Comparison of ENCODE assay signal across 8 cellular contexts in the genomic region with DNA sequence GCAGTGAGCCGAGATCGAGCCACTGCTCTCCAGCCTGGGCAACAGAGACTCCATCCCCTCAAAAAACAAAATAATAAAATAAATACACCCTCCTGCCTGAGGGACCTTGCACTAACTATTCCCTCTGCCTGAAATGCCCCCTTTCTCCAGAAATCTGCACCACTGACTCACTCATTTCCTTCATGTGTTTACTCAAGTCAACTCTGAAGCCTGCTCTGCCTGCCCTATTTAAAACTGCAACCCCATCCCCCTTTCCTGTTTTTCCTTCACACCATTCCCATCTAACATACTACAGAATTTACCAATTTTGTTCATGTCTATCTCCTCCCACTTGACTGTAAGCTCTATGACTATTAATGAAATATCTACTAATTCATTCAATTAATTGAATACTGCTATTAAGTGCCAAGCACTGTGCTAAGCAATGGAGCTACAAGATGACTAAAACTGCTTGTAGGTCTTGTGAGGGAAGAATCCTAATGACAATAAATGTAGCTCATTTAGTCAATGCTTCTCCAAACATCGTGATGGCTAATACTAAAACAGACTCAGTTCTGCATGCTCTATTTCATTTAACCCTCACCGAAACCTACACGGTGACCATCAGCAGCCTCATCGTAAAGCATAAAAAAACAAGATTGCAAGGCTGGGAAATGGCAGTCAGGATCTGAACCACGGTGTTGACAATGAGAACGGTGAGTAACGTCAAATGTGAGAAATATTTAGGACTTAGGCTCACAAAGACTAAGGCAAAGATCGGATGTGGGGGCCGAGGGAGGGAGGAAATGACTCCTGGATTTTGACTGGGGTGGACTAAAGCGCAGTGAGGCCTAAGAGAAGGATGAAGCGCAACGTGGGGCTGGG. TPM values are rescaled to one million over a fixed set of nuclear protein-coding genes. Genes with fewer than 3 reads are reported as not detected.
DNase-seq lines count a peak whose midpoint lies in the region; ATAC-seq and TF ChIP-seq lines count a peak whose summit lies in the region.

No MANE protein-coding gene starts in this region.

- 20% methylated on average over 14 of the region's 14 CpGs for WGBS in thymus

- peak overlapping the region; percentile 83 for H2AFZ ChIP-seq in MM.1S (ENCODE audit: low read length)

- intact Hi-C loops in left lung (cut with DNase I) = no loop called here

- no peaks in the 10 kb centered on the region for H4K20me1 ChIP-seq in MM.1S (ENCODE audit: insufficient read depth, low read length)

- no peaks in the 10 kb centered on the region for H3K9me2 ChIP-seq in MM.1S (replicated peaks; ENCODE audit: insufficient read depth, low read length)

- H3K4me2 ChIP-seq in MM.1S (ENCODE audit: low read depth, low read length) = peak overlapping the region; percentile 79

- DNase-seq in NCI-H146 treated with DMSO at 0.1 percent for 48 hours (lab: John Stamatoyannopoulos, UW; ENCODE audit: unreplicated experiment) = peak; percentile 48
- DNase-seq in NCI-H146 (lab: John Stamatoyannopoulos, UW) = no peak
- DNase-seq in MM.1S = no peak
- DNase-seq in astrocyte of the hippocampus (ENCODE audit: low read depth, low spot score) = peak; percentile 47
- DNase-seq in left lung = no peak
- DNase-seq in COLO668 (lab: John Stamatoyannopoulos, UW; ENCODE audit: unreplicated experiment) = no peak
- no peak for DNase-seq in HK-2 (ENCODE audit: unreplicated experiment)

- no peaks in the 10 kb centered on the region for H3K27me3 ChIP-seq in MM.1S (replicated peaks; ENCODE audit: insufficient read depth, low read length)
- no peaks in the 10 kb centered on the region for H3K27me3 ChIP-seq in left lung
- H3K27me3 ChIP-seq in thymus (ENCODE audit: control insufficient read depth, insufficient read depth) = no peaks in the 10 kb centered on the region

- peak overlapping the region; percentile 81; the same call in 1 of the 2 replicates for H3K27ac ChIP-seq in MM.1S (ENCODE audit: low read length)
- peak overlapping the region; percentile 88 to 91 for H3K27ac ChIP-seq in left lung
- H3K27ac ChIP-seq in thymus (ENCODE audit: low read depth) = peak overlapping the region; percentile 92

- H3K4me1 ChIP-seq in MM.1S (ENCODE audit: low read length) = peaks cover 12% of the 10 kb centered on the region
- H3K4me1 ChIP-seq in left lung = peaks cover 10 to 50% of the 10 kb centered on the region in 2 donors
- peaks cover 15% of the 10 kb centered on the region for H3K4me1 ChIP-seq in thymus (ENCODE audit: control insufficient read depth, insufficient read depth, low read length)

- H3K9me3 ChIP-seq in MM.1S (replicated peaks; ENCODE audit: insufficient read depth, low read length) = no peaks in the 10 kb centered on the region
- H3K9me3 ChIP-seq in left lung = no peaks in the 10 kb centered on the region
- no peaks in the 10 kb centered on the region for H3K9me3 ChIP-seq in thymus (ENCODE audit: control insufficient read depth)

- H3K79me2 ChIP-seq in MM.1S (ENCODE audit: low read length) = peaks cover 29% of the 10 kb centered on the region

- no peaks in the 10 kb centered on the region; the same call in 1 of the 2 replicates for H3K36me3 ChIP-seq in MM.1S (replicated peaks; ENCODE audit: insufficient read depth, low read length)
- H3K36me3 ChIP-seq in left lung = peaks cover 0 to 19% of the 10 kb centered on the region in 2 donors
- peaks cover 21% of the 10 kb centered on the region for H3K36me3 ChIP-seq in thymus (ENCODE audit: control insufficient read depth, insufficient read depth)

- peak overlapping the region; percentile 82 for H3K9ac ChIP-seq in MM.1S (ENCODE audit: low read length)

- H3F3A ChIP-seq in MM.1S (ENCODE audit: insufficient read depth, low read length) = peaks cover 10% of the 10 kb centered on the region; the same call in 1 of the 2 replicates

- H3K4me3 ChIP-seq in MM.1S (ENCODE audit: low read length) = peak overlapping the region; percentile 87
- peak overlapping the region; percentile 67 to 73 for H3K4me3 ChIP-seq in left lung
- peak overlapping the region; percentile 76 for H3K4me3 ChIP-seq in thymus (ENCODE audit: low read length)

- ATAC-seq in left lung = no peak

- TF ChIP-seq CTCF in MM.1S (IDR thresholded peaks at IDR 0.05; ENCODE audit: low read length) = no peak
- TF ChIP-seq CTCF in left lung (IDR thresholded peaks at IDR 0.05) = no peak

RNA-seq across cellular contexts. Expression of a gene that starts 0.7 kb away (rescaled TPM):
- total RNA-seq in left lung = 10 to 100 TPM; 16.5 to 22.6 TPM
- 13.1 TPM for polyA plus RNA-seq in thymus

RNA-seq across cellular contexts. Expression of a gene that starts 35.9 kb away (rescaled TPM):
- total RNA-seq in left lung = 10 to 100 TPM; 70.2 to 73.2 TPM
- 10.0 TPM for polyA plus RNA-seq in thymus

RNA-seq across cellular contexts. Expression of a gene that starts 58.3 kb away (rescaled TPM):
- total RNA-seq in left lung = 10 to 100 TPM; 87.2 to 95.7 TPM
- 124 TPM for polyA plus RNA-seq in thymus

Comparison
In these comparisons a context has a peak if more than half of its experiments do, and no peak if none do; other contexts are left out.
1. DNase-seq: peak in NCI-H146 treated with DMSO at 0.1 percent for 48 hours (single experiment) and astrocyte of the hippocampus (single experiment); none in NCI-H146 (single experiment), MM.1S (single experiment), left lung (0 of 2), COLO668 (single experiment) and HK-2 (single experiment).
2. Peak in every context shown above with its lines, with median percentiles within 50 percentile points of each other: H3K27ac ChIP-seq and H3K4me3 ChIP-seq.